8 cellular contexts compared by ENCODE assay signal in genomic region chr19:34480971-34481821, GRCh38. TPM values are rescaled to one million over a fixed set of nuclear protein-coding genes. Genes with fewer than 3 reads are reported as not detected.
DNase-seq lines count a peak whose midpoint lies in the region; ATAC-seq and TF ChIP-seq lines count a peak whose summit lies in the region.

WTIP (plus strand) TSS chr19:34481758; CDS start chr19:34481975, 217 bp downstream.

- no peaks in the 10 kb centered on the region for H3K4me1 ChIP-seq in RWPE2 (ENCODE audit: insufficient read depth, poor library complexity, severe bottlenecking)
- peaks cover 3 to 10% of the 10 kb centered on the region in 2 donors for H3K4me1 ChIP-seq in esophagus (ENCODE audit: control insufficient read depth in 2 of 2, insufficient read depth in 2 of 2, low read length in 1 of 2)
- H3K4me1 ChIP-seq in mucosa of stomach (ENCODE audit: control insufficient read depth, insufficient read depth, low read length) = no peaks in the 10 kb centered on the region

- ATAC-seq in RWPE2 (ENCODE audit: low read depth) (peak; percentile 67), GM21576 (IDR thresholded peaks at IDR 0.05; ENCODE audit: unreplicated experiment) (no peak), GM21619 (IDR thresholded peaks at IDR 0.05; ENCODE audit: unreplicated experiment) (no peak)

- H3K27me3 ChIP-seq in RWPE2 (ENCODE audit: insufficient read depth, poor library complexity, severe bottlenecking) = no peaks in the 10 kb centered on the region
- H3K27me3 ChIP-seq in esophagus (ENCODE audit: control insufficient read depth in 1 of 2, insufficient read depth in 2 of 2, low read length in 2 of 2) = no peaks in the 10 kb centered on the region
- H3K27me3 ChIP-seq in mucosa of stomach (ENCODE audit: control insufficient read depth, insufficient read depth, low read length) = peaks cover 9% of the 10 kb centered on the region

- no peak for TF ChIP-seq CTCF in RWPE2 (IDR thresholded peaks at IDR 0.05; ENCODE audit: poor library complexity, severe bottlenecking)

- H3K9me3 ChIP-seq in RWPE2 (ENCODE audit: severe bottlenecking) (no peaks in the 10 kb centered on the region), esophagus (ENCODE audit: control insufficient read depth in 2 of 2, insufficient read depth in 1 of 2, low read depth in 1 of 2, low read length in 1 of 2) (no peaks in the 10 kb centered on the region), mucosa of stomach (ENCODE audit: control insufficient read depth, low read length) (no peaks in the 10 kb centered on the region)

- 6% methylated on average over 61 to 91 of the region's 91 CpGs for WGBS in esophagus, 2 donors

- DNase-seq in ELF-1 (ENCODE audit: low read depth, low spot score) (peak; percentile 88), RWPE2 (ENCODE audit: low spot score) (peak; percentile 74), NAMALWA (ENCODE audit: low spot score) (no peak)
- DNase-seq in stimulated activated CD4-positive, alpha-beta T cell treated with anti-CD3 and anti-CD28 coated beads, Interleukin-2, amount 100 ng/mL, for 24 hours = no peak

- peak within 1 kb of the TSS; percentile 50 for H3K9ac ChIP-seq in mucosa of stomach (ENCODE audit: low read length)

- peak within 1 kb of the TSS; percentile 97 for H3K4me3 ChIP-seq in RWPE2 (ENCODE audit: severe bottlenecking)
- peak within 1 kb of the TSS; percentile 61 to 67 for H3K4me3 ChIP-seq in esophagus (ENCODE audit: low read depth in 1 of 2, low read length in 2 of 2)
- no peak within 1 kb of the TSS for H3K4me3 ChIP-seq in mucosa of stomach (ENCODE audit: low read length)

- H3K36me3 ChIP-seq in RWPE2 (ENCODE audit: low read depth) = no peaks in the 10 kb centered on the region
- no peaks in the 10 kb centered on the region for H3K36me3 ChIP-seq in esophagus (ENCODE audit: control insufficient read depth in 2 of 2, insufficient read depth in 2 of 2, low read length in 1 of 2)
- no peaks in the 10 kb centered on the region for H3K36me3 ChIP-seq in mucosa of stomach (ENCODE audit: control insufficient read depth, insufficient read depth, low read length)

- H3K27ac ChIP-seq in RWPE2 (ENCODE audit: poor library complexity, severe bottlenecking) (peak within 1 kb of the TSS; percentile 56), esophagus (ENCODE audit: low read depth in 2 of 2, low read length in 1 of 2) (peak within 1 kb of the TSS; percentile 56 to 74)

RNA-seq across cellular contexts. Expression of gene WTIP, which starts in this region (rescaled TPM):
- polyA plus RNA-seq in esophagus = 1 to 10 TPM; 1.3 to 2.8 TPM

Comparison
In these comparisons a context has a peak if more than half of its experiments do, and no peak if none do; other contexts are left out.
1. DNase-seq: peak in ELF-1 (single experiment) and RWPE2 (single experiment); none in NAMALWA (single experiment) and stimulated activated CD4-positive, alpha-beta T cell treated with anti-CD3 and anti-CD28 coated beads, Interleukin-2, amount 100 ng/mL, for 24 hours (0 of 2).